In the genomic region with DNA sequence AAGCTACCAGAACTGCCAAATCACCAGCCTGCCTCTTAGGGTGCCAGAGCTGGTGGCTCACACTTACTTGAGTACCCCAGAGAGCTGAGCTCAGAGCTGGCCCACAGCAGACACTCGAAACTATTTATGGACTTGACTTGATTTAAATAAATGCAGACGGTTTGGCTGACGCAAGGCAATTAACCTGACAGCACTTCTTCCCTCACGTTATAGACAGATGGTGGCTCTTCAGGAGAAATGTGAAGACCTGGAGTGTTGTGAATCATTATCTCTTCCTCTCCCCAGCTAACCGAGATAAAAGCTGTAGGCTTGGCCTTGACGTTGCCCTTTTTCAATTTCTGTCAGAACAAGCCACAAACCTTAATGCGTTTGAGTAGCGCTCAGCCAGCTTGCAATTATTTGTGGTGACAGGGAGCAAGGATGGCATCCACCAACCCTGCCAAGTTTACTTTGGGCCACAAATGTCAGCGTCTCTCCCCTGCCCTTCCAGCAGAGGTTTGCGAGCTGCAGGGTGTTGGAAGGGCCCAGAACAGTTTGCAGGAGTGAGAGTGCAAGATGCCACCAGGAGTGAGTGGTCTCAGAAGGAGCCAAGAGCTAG, we compare ENCODE assay signal across 8 cellular contexts. TPM values are rescaled to one million over a fixed set of nuclear protein-coding genes. Genes with fewer than 3 reads are reported as not detected.
DNase-seq lines count a peak whose midpoint lies in the region; ATAC-seq and TF ChIP-seq lines count a peak whose summit lies in the region.

No MANE protein-coding gene starts in this region.

- H3K27me3 Mint-ChIP-seq in mesothelial cell of epicardium (ENCODE audit: low read depth), result no peaks in the 10 kb centered on the region

- H2AFZ ChIP-seq in SK-N-SH (ENCODE audit: low read depth), result no peak overlapping the region

- POLR2A ChIA-PET in SK-N-SH (lab: Yijun Ruan, JAX), result no interaction called here

- TF ChIP-seq CTCF in SK-N-SH (IDR thresholded peaks at IDR 0.05) (no peak), mesothelial cell of epicardium (IDR thresholded peaks at IDR 0.05; ENCODE audit: unreplicated experiment) (no peak), transverse colon (IDR thresholded peaks at IDR 0.05) (no peak)

- H3K27ac Mint-ChIP-seq in mesothelial cell of epicardium, result no peak overlapping the region

- no peaks in the 10 kb centered on the region for H4K20me1 ChIP-seq in SK-N-SH (ENCODE audit: insufficient read depth)

- H3K9me3 Mint-ChIP-seq in mesothelial cell of epicardium, result peaks cover 3% of the 10 kb centered on the region

- peak overlapping the region in 1 of 2 experiments; percentile 51; a peak in 2 of 4 replicates for H3K27ac ChIP-seq in SK-N-SH (ENCODE audit: low read depth in 2 of 2, low read length in 1 of 2)
- H3K27ac ChIP-seq in transverse colon, result no peak overlapping the region

- H3K4me3 ChIP-seq in SK-N-SH (ENCODE audit: low read depth in 2 of 2, low read length in 1 of 2) (no peak overlapping the region), HAP-1 (no peak overlapping the region), transverse colon (no peak overlapping the region)

- peaks cover 7 to 8% of the 10 kb centered on the region in 2 experiments; a peak in 2 of 4 replicates for H3K4me1 ChIP-seq in SK-N-SH (ENCODE audit: control insufficient read depth in 1 of 2, insufficient read depth in 2 of 2, low read depth in 1 of 2, low read length in 1 of 2)
- H3K4me1 ChIP-seq in HAP-1, result no peaks in the 10 kb centered on the region
- H3K4me1 ChIP-seq in transverse colon, result no peaks in the 10 kb centered on the region

- no peak for TF ChIP-seq RAD21 in SK-N-SH (IDR thresholded peaks at IDR 0.05; ENCODE audit: low read length)

- H3K4me3 Mint-ChIP-seq in mesothelial cell of epicardium, result no peak overlapping the region

- CTCF ChIA-PET in SK-N-SH (lab: Yijun Ruan, JAX), result interaction anchor here (1.8 kb wide), 1 partner anchor 22 kb away, joined by 5 read pairs; no protein-coding TSS in a partner anchor

- intact Hi-C loops in transverse colon (cut with DNase I; ENCODE audit: low total_unique reads), result no loop called here

- WGBS in SK-N-SH (ENCODE audit: low lambda C conversion rate), result 58% methylated on average over 8 of the region's 10 CpGs
- WGBS in transverse colon (ENCODE audit: low coverage in 1 of 2), 2 donors, result 60 to 67% methylated on average over 1 to 10 of the region's 10 CpGs

- TF ChIP-seq EP300 in SK-N-SH (IDR thresholded peaks at IDR 0.05; ENCODE audit: borderline replicate concordance in 1 of 2, low read depth in 1 of 2, low read length in 1 of 2), result peak; percentile 15 to 48; a peak in 2 of 4 replicates
- TF ChIP-seq EP300 in transverse colon (IDR thresholded peaks at IDR 0.05; ENCODE audit: low read depth), result no peak

- no peaks in the 10 kb centered on the region for H3K79me2 ChIP-seq in SK-N-SH (ENCODE audit: insufficient read depth)

- H3K9me2 ChIP-seq in SK-N-SH, result no peaks in the 10 kb centered on the region

- H3K4me1 Mint-ChIP-seq in mesothelial cell of epicardium, result peaks cover 17% of the 10 kb centered on the region

- DNase-seq in activated T-cell treated with anti-CD3 and anti-CD28 coated beads for 24 hours (ENCODE audit: low read depth), result peak; percentile 19
- no peak for DNase-seq in activated T-cell treated with anti-CD3 and anti-CD28 coated beads for 4 hours
- no peak for DNase-seq in SK-N-SH
- peak; percentile 62 for DNase-seq in myocyte (ENCODE audit: low read depth)
- DNase-seq in HAP-1 (ENCODE audit: low spot score in 2 of 2), result no peak
- no peak for DNase-seq in mesothelial cell of epicardium (ENCODE audit: low spot score in 2 of 2, unreplicated experiment in 2 of 2)
- DNase-seq in transverse colon, result no peak

- no peaks in the 10 kb centered on the region for H3K27me3 ChIP-seq in SK-N-SH (ENCODE audit: insufficient read depth)
- no peaks in the 10 kb centered on the region for H3K27me3 ChIP-seq in HAP-1 (ENCODE audit: low read depth)
- H3K27me3 ChIP-seq in transverse colon, result no peaks in the 10 kb centered on the region

- H3K36me3 ChIP-seq in SK-N-SH (replicated peaks in 1 of 2; ENCODE audit: control insufficient read depth in 1 of 2, insufficient read depth in 2 of 2, low read length in 1 of 2), result no peaks in the 10 kb centered on the region
- no peaks in the 10 kb centered on the region for H3K36me3 ChIP-seq in HAP-1 (replicated peaks)
- H3K36me3 ChIP-seq in transverse colon, result no peaks in the 10 kb centered on the region

- peaks cover 8% of the 10 kb centered on the region for H3F3A ChIP-seq in SK-N-SH (replicated peaks; ENCODE audit: insufficient read depth)

- in situ Hi-C loops in HAP-1 (cut with MboI; ENCODE audit: low sequenced_read_pairs), result no loop called here
- in situ Hi-C loops in transverse colon (cut with MboI; ENCODE audit: low pct_ligation_motif_present in 1 of 4, low pct_unique_long_range_greater_than_20kb in 1 of 4, low sequenced_read_pairs in 3 of 4), result no loop called here

- H3K4me2 ChIP-seq in SK-N-SH, result peak overlapping the region; percentile 37

- TF ChIP-seq POLR2A in transverse colon (IDR thresholded peaks at IDR 0.05), result no peak

- H3K9me3 ChIP-seq in SK-N-SH, result peaks cover 5% of the 10 kb centered on the region; the same call in 1 of the 2 replicates
- H3K9me3 ChIP-seq in HAP-1, result no peaks in the 10 kb centered on the region
- no peaks in the 10 kb centered on the region for H3K9me3 ChIP-seq in transverse colon

- H3K9ac ChIP-seq in SK-N-SH, result no peak overlapping the region

- H3K36me3 Mint-ChIP-seq in mesothelial cell of epicardium, result no peaks in the 10 kb centered on the region

- ATAC-seq in HG03432 (IDR thresholded peaks at IDR 0.05; ENCODE audit: unreplicated experiment), result peak; percentile 70

TF ChIP-seq in SK-N-SH, 30 proteins besides CTCF, POLR2A, EP300 and RAD21 (continues in another document):
- TF ChIP-seq YY1 (IDR thresholded peaks at IDR 0.05; ENCODE audit: low read depth) (no peak), RCOR1 (IDR thresholded peaks at IDR 0.05; ENCODE audit: low read length) (0 out of 2 replicates have a peak, but pooled peaks have one; percentile 10), NRF1 (IDR thresholded peaks at IDR 0.05; ENCODE audit: low read depth, low read length) (no peak), FOXM1 (IDR thresholded peaks at IDR 0.05; ENCODE audit: low read depth) (no peak), MXI1 (IDR thresholded peaks at IDR 0.05; ENCODE audit: low read depth, low read length) (no peak), RXRA (IDR thresholded peaks at IDR 0.05; ENCODE audit: borderline replicate concordance, low read depth) (no peak; the same call in 1 of the 2 replicates), POLR2AphosphoS5 (IDR thresholded peaks at IDR 0.05; ENCODE audit: low read depth, low read length) (no peak), FOSL2 (IDR thresholded peaks at IDR 0.05; ENCODE audit: borderline replicate concordance, low read depth) (no peak), TAF1 (IDR thresholded peaks at IDR 0.05; ENCODE audit: borderline replicate concordance, low read depth, low read length) (no peak)
- TF ChIP-seq, protein P1, sequence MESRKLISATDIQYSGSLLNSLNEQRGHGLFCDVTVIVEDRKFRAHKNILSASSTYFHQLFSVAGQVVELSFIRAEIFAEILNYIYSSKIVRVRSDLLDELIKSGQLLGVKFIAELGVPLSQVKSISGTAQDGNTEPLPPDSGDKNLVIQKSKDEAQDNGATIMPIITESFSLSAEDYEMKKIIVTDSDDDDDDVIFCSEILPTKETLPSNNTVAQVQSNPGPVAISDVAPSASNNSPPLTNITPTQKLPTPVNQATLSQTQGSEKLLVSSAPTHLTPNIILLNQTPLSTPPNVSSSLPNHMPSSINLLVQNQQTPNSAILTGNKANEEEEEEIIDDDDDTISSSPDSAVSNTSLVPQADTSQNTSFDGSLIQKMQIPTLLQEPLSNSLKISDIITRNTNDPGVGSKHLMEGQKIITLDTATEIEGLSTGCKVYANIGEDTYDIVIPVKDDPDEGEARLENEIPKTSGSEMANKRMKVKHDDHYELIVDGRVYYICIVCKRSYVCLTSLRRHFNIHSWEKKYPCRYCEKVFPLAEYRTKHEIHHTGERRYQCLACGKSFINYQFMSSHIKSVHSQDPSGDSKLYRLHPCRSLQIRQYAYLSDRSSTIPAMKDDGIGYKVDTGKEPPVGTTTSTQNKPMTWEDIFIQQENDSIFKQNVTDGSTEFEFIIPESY (IDR thresholded peaks at IDR 0.05; ENCODE audit: borderline replicate concordance, low read depth), result no peak
- TF ChIP-seq, protein P2, sequence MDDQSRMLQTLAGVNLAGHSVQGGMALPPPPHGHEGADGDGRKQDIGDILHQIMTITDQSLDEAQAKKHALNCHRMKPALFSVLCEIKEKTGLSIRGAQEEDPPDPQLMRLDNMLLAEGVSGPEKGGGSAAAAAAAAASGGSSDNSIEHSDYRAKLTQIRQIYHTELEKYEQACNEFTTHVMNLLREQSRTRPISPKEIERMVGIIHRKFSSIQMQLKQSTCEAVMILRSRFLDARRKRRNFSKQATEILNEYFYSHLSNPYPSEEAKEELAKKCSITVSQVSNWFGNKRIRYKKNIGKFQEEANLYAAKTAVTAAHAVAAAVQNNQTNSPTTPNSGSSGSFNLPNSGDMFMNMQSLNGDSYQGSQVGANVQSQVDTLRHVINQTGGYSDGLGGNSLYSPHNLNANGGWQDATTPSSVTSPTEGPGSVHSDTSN (IDR thresholded peaks at IDR 0.05), result peak; percentile 70

RNA-seq across cellular contexts. Expression of gene BCAR3, which starts 34.0 kb away (rescaled TPM):
- 49.2 and 58.4 TPM in 2 replicates for polyA plus RNA-seq in SK-N-SH (2012; rRNA removed)
- 40.2 and 48.4 TPM in 2 replicates for polyA plus RNA-seq in SK-N-SH (2012; cell fraction: cytosol; rRNA removed)
- polyA plus RNA-seq in SK-N-SH (2012; cell fraction: nucleus; rRNA removed), result 59.5 and 69.2 TPM in 2 replicates
- total RNA-seq in myocyte (46.6 and 59.6 TPM in 2 replicates), mesothelial cell of epicardium (9.0 to 9.2 TPM (median 9.1 TPM) in 3 replicates), transverse colon (10 to 100 TPM; 12.3 to 71.7 (median 40.5) TPM)
- polyA plus RNA-seq in myocyte (2012), result 34.0 TPM

Comparison
In these comparisons a context has a peak if more than half of its experiments do, and no peak if none do; other contexts are left out.
1. DNase-seq: peak in activated T-cell treated with anti-CD3 and anti-CD28 coated beads for 24 hours (single experiment) and myocyte (single experiment); none in activated T-cell treated with anti-CD3 and anti-CD28 coated beads for 4 hours (single experiment), SK-N-SH (single experiment), HAP-1 (0 of 2), mesothelial cell of epicardium (0 of 2) and transverse colon (single experiment).